8 cellular contexts compared by ENCODE assay signal in the genomic region with DNA sequence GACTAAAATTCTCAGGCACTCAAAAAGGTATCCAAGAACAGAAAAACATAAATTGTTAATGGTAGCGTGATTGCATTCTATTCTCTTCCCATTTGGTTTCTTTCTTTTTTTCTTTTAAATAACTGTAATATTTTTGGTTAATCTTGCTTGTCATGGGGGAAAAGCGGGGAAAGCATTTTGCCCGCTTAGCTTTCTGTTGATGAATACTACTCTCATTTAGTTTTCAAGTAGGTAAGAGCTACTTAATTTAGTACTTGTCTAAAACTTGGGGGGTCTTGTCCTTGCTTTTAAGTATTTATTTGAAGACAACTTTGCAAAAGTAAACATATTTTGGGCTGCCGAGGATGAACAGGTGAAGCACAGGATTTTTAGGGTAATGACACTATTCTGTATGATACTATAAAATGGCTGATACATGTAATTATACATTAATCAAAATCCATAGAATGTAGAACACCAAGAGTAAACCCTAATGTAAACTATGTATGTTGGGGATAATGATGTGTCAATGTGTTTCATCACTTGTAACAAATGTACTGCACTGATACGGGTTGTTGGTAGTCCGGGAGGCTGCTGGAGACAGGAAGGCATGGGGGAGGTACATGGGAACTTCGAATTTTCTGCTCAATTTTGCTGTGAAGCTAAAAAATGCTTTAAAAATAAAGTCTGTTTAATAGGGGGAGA. TPM values are rescaled to one million over a fixed set of nuclear protein-coding genes. Genes with fewer than 3 reads are reported as not detected.
DNase-seq lines count a peak whose midpoint lies in the region; ATAC-seq, FAIRE-seq and TF ChIP-seq lines count a peak whose summit lies in the region.

No MANE protein-coding gene starts in this region.

- H3K36me3 ChIP-seq in small intestine (ENCODE audit: control insufficient read depth in 2 of 2, insufficient read depth in 2 of 2, low read length in 2 of 2), result no peaks in the 10 kb centered on the region

- H3K4me1 ChIP-seq in foreskin keratinocyte, result peaks cover 36% of the 10 kb centered on the region
- H3K4me1 ChIP-seq in small intestine (ENCODE audit: control insufficient read depth in 2 of 2, insufficient read depth in 1 of 2, low read depth in 1 of 2, low read length in 1 of 2), result peaks cover 3 to 6% of the 10 kb centered on the region in 2 donors

- FAIRE-seq in small intestine (lab: Jason Lieb, UNC), result no peak

- DNase-seq in HCEC 1CT (peak; percentile 54), T-helper 17 cell (no peak), foreskin keratinocyte (no peak), small intestine (no peak), H4 (ENCODE audit: low spot score) (no peak), NCI-H774 (lab: John Stamatoyannopoulos, UW) (no peak)

- no peaks in the 10 kb centered on the region for H3K9me3 ChIP-seq in T-helper 17 cell (ENCODE audit: control insufficient read depth, low read length, poor library complexity, severe bottlenecking)
- no peaks in the 10 kb centered on the region for H3K9me3 ChIP-seq in small intestine (ENCODE audit: control insufficient read depth, low read depth)

- H3K27ac ChIP-seq in foreskin keratinocyte, result peak overlapping the region; percentile 74
- H3K27ac ChIP-seq in small intestine (ENCODE audit: low read depth in 1 of 2, low read length in 1 of 2), result peak overlapping the region; percentile 32 to 76

- H3K36me3 Mint-ChIP-seq in T-helper 17 cell (ENCODE audit: low read depth), result no peaks in the 10 kb centered on the region

- WGBS in small intestine, 3 donors, result 34 to 57% (median 37%) methylated on average over 7 of the region's 7 CpGs

- peak overlapping the region; percentile 98 for H3K27ac Mint-ChIP-seq in T-helper 17 cell

- H3K27me3 Mint-ChIP-seq in T-helper 17 cell, result no peaks in the 10 kb centered on the region

- ATAC-seq in T-helper 17 cell, result no peak
- no peak for ATAC-seq in foreskin keratinocyte
- no peak for ATAC-seq in GM21737 (IDR thresholded peaks at IDR 0.05; ENCODE audit: unreplicated experiment)
- no peak for ATAC-seq in GM19035 (IDR thresholded peaks at IDR 0.05; ENCODE audit: unreplicated experiment)

- H3K27me3 ChIP-seq in foreskin keratinocyte (no peaks in the 10 kb centered on the region), small intestine (ENCODE audit: control insufficient read depth in 2 of 2, insufficient read depth in 2 of 2, low read length in 2 of 2) (no peaks in the 10 kb centered on the region)

- TF ChIP-seq CTCF in foreskin keratinocyte (conservative IDR thresholded peaks at IDR 0.05), result no peak

- peak overlapping the region; percentile 93 for H3K4me3 Mint-ChIP-seq in T-helper 17 cell

- peaks cover 46% of the 10 kb centered on the region for H3K4me1 Mint-ChIP-seq in T-helper 17 cell

- peak overlapping the region; percentile 22 to 95 for H3K4me3 ChIP-seq in small intestine (ENCODE audit: low read depth in 1 of 2, low read length in 2 of 2)

RNA-seq across cellular contexts. Expression of a gene that starts 1.7 kb away (rescaled TPM):
- total RNA-seq in T-helper 17 cell (100 to 1,000 TPM; 107 to 108 TPM), foreskin keratinocyte (115 and 130 TPM in 2 replicates)
- polyA plus RNA-seq in foreskin keratinocyte (53.6 and 55.3 TPM in 2 replicates), small intestine (10 to 100 TPM; 43.2 to 69.7 (median 60.8) TPM)
- 36.4 and 59.0 TPM in 2 replicates for total RNA-seq in H4 (2014; rRNA removed; shearing (Covaris generic))
